Comparison of ENCODE assay signal across 1 cellular context in genomic region chr1:44803062-44803311, GRCh38.
TF ChIP-seq lines count a peak whose summit lies in the region.

No MANE protein-coding gene starts in this region.

TF ChIP-seq in HepG2, 621 proteins besides CTCF, POLR2A, EP300 and RAD21:
- TF ChIP-seq ATRX (CRISPR knock-in tag; IDR thresholded peaks at IDR 0.05; ENCODE audit: borderline replicate concordance): no peak
- TF ChIP-seq IRX3 (CRISPR knock-in tag; IDR thresholded peaks at IDR 0.05; ENCODE audit: borderline replicate concordance, low read depth): no peak
